Comparison of ENCODE assay signal across 8 cellular contexts in genomic region chr2:26345284-26345553, GRCh38. TPM values are rescaled to one million over a fixed set of nuclear protein-coding genes. Genes with fewer than 3 reads are reported as not detected.
DNase-seq lines count a peak whose midpoint lies in the region; ATAC-seq and TF ChIP-seq lines count a peak whose summit lies in the region.

No MANE protein-coding gene starts in this region.

- POLR2A ChIA-PET in T-cell (lab: Charles Lee), result interaction anchor here in 1 of 2 donors (0.5 to 1.1 kb wide), 4 partner anchors 10 to 479 kb away, joined by 3 to 8 read pairs (median 4); partner anchors contain the start of genes HADHA, HADHB and KIF3C

- H3K4me1 ChIP-seq in spleen, result peaks cover 21 to 51% (median 33%) of the 10 kb centered on the region in 6 donors

- no peak for TF ChIP-seq POLR2A in spleen (IDR thresholded peaks at IDR 0.05)

- H3K27ac ChIP-seq in spleen, result peak overlapping the region; percentile 89 to 97 (median 95)

- no peaks in the 10 kb centered on the region for H3K36me3 ChIP-seq in spleen

- peak; percentile 64 for DNase-seq in NCI-H1105 treated with DMSO at 0.1 percent for 48 hours (lab: John Stamatoyannopoulos, UW)
- DNase-seq in NCI-H1105 (lab: John Stamatoyannopoulos, UW), result no peak
- DNase-seq in T-cell, result no peak
- DNase-seq in glutamatergic neuron, result no peak
- no peak for DNase-seq in spleen
- no peak for DNase-seq in EL
- no peak for DNase-seq in hepatic stellate cell (ENCODE audit: low spot score)

- ATAC-seq in T-cell (replicated peaks in 1 of 4), result peak in 2 of 4 experiments; percentile 0
- no peak for ATAC-seq in HG02981 (IDR thresholded peaks at IDR 0.05; ENCODE audit: unreplicated experiment)

- H3K4me3 Mint-ChIP-seq in T-cell (peak overlapping the region; percentile 97 to 99 (median 98)), glutamatergic neuron (ENCODE audit: unreplicated experiment) (peak overlapping the region; percentile 98)

- WGBS in spleen, 5 donors, result 0 to 2% (median 0%) methylated on average over 9 of the region's 9 CpGs

- H3K27me3 Mint-ChIP-seq in T-cell, result no peaks in the 10 kb centered on the region
- H3K27me3 Mint-ChIP-seq in glutamatergic neuron (ENCODE audit: unreplicated experiment), result peaks cover 6% of the 10 kb centered on the region

- H3K9me3 ChIP-seq in spleen, result no peaks in the 10 kb centered on the region

- H3K4me3 ChIP-seq in spleen, result peak overlapping the region; percentile 79 to 96 (median 90)

- H3K9me3 Mint-ChIP-seq in T-cell (no peaks in the 10 kb centered on the region), glutamatergic neuron (ENCODE audit: unreplicated experiment) (peaks cover 8% of the 10 kb centered on the region)

- intact Hi-C loops in spleen (cut with DNase I; ENCODE audit: low total_unique reads), result no loop called here

- CTCF ChIA-PET in T-cell (lab: Charles Lee), result interaction anchor here in 1 of 2 donors (0.5 to 1.0 kb wide), 5 partner anchors 10 to 1148 kb away, joined by 3 to 4 read pairs (median 3); partner anchors contain the start of genes ASXL2 and KIF3C

- TF ChIP-seq CTCF in glutamatergic neuron (IDR thresholded peaks at IDR 0.05; ENCODE audit: partially characterized antibody, unreplicated experiment) (no peak), spleen (IDR thresholded peaks at IDR 0.05 in 8 of 11, conservative IDR thresholded peaks at IDR 0.05 in 3 of 11) (no peak)

- peaks cover 39 to 42% (median 42%) of the 10 kb centered on the region in 3 donors for H3K4me1 Mint-ChIP-seq in T-cell
- peaks cover 18% of the 10 kb centered on the region for H3K4me1 Mint-ChIP-seq in glutamatergic neuron (ENCODE audit: low read depth, unreplicated experiment)

- H3K27ac Mint-ChIP-seq in T-cell (peak overlapping the region; percentile 98 to 99), glutamatergic neuron (ENCODE audit: unreplicated experiment) (peak overlapping the region; percentile 99)

- no peaks in the 10 kb centered on the region for H3K36me3 Mint-ChIP-seq in T-cell
- H3K36me3 Mint-ChIP-seq in glutamatergic neuron (ENCODE audit: unreplicated experiment), result no peaks in the 10 kb centered on the region

- no peaks in the 10 kb centered on the region for H3K27me3 ChIP-seq in spleen (replicated peaks in 1 of 7)

RNA-seq across cellular contexts. Expression of gene SELENOI, which starts 0.7 kb away (rescaled TPM):
- total RNA-seq in T-cell (10 to 100 TPM; 18.3 to 37.1 (median 22.0) TPM), glutamatergic neuron (ENCODE audit: unreplicated experiment) (61.2 TPM), spleen (10 to 100 TPM in 6 of 7 donors, 1 to 10 TPM in 1; 9.4 to 23.6 (median 18.1) TPM)
- 1 to 10 TPM; 2.0 to 3.3 (median 2.7) TPM for polyA plus RNA-seq in spleen

RNA-seq across cellular contexts. Expression of gene ADGRF3, which starts 1.4 kb away (rescaled TPM):
- total RNA-seq in T-cell (1 to 10 TPM; 1.3 to 3.4 (median 2.1) TPM), glutamatergic neuron (ENCODE audit: unreplicated experiment) (0.54 TPM), spleen (1 to 10 TPM in 1 of 7 donors, under 1 TPM in 6; 0.51 to 1.1 (median 0.67) TPM)
- 1 to 10 TPM in 1 of 3 donors, under 1 TPM in 2; 0.15 to 6.2 (median 0.26) TPM for polyA plus RNA-seq in spleen

RNA-seq across cellular contexts. Expression of gene DRC1, which starts 56.5 kb away (rescaled TPM):
- not detected for total RNA-seq in T-cell
- 2.3 TPM for total RNA-seq in glutamatergic neuron (ENCODE audit: unreplicated experiment)
- total RNA-seq in spleen, result under 1 TPM in 2 of 7 donors, not detected in 5; 0.23 to 0.25 TPM
- under 1 TPM in 1 of 3 donors, not detected in 2; 0.04 TPM for polyA plus RNA-seq in spleen
